ENCODE assay signal across 8 cellular contexts in the genomic region with DNA sequence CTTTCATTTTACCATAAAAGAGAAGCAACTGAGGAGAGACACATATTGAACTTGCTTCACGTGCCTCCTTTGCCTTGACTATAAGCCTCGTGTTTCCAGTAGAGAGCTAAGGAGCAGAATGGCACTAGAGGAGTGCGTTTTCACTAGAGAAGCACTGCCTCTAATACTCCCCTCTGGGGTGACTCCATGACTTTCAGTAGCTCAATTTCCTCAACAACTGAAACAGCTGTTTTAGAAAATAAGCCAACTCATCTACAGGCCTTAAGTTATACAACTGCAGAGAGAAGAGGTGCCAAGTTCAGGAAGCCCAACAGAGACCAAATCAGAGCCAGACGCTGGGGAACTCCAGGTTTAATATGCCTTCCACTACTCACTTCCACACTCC. TPM values are rescaled to one million over a fixed set of nuclear protein-coding genes. Genes with fewer than 3 reads are reported as not detected.
DNase-seq lines count a peak whose midpoint lies in the region; ATAC-seq and TF ChIP-seq lines count a peak whose summit lies in the region.

No MANE protein-coding gene starts in this region.

- no peak for ATAC-seq in GM18867 (IDR thresholded peaks at IDR 0.05; ENCODE audit: unreplicated experiment)

- TF ChIP-seq CTCF in fibroblast of mammary gland (conservative IDR thresholded peaks at IDR 0.05; ENCODE audit: control insufficient read depth, insufficient read depth, low read depth, low read length) (no peak), prostate gland (IDR thresholded peaks at IDR 0.05) (no peak), GM10266 (IDR thresholded peaks at IDR 0.05; ENCODE audit: control insufficient read depth, insufficient read depth, low read depth, missing control alignments) (no peak)

- H3K4me3 ChIP-seq in fibroblast of mammary gland (ENCODE audit: control insufficient read depth, low read depth, low read length) (peak overlapping the region; percentile 77), prostate gland (peak overlapping the region; percentile 61 to 73)

- 20% methylated on average over 4 of the region's 4 CpGs for WGBS in prostate gland

- no peaks in the 10 kb centered on the region for H3K9me3 ChIP-seq in prostate gland

- no peaks in the 10 kb centered on the region for H3K27me3 Mint-ChIP-seq in activated CD4-positive, alpha-beta T cell treated with anti-CD3 and anti-CD28 coated beads, Interleukin-2, amount 10 ng/mL, durations not matched to agents 24 days and 14 days

- H3K36me3 ChIP-seq in prostate gland = no peaks in the 10 kb centered on the region

- H3K4me1 Mint-ChIP-seq in activated CD4-positive, alpha-beta T cell treated with anti-CD3 and anti-CD28 coated beads, Interleukin-2, amount 10 ng/mL, durations not matched to agents 24 days and 14 days = peaks cover 41% of the 10 kb centered on the region

- peak overlapping the region; percentile 80 to 92 for H3K27ac ChIP-seq in prostate gland

- H3K27me3 ChIP-seq in prostate gland (replicated peaks; ENCODE audit: insufficient read depth) = no peaks in the 10 kb centered on the region

- H3K27ac Mint-ChIP-seq in activated CD4-positive, alpha-beta T cell treated with anti-CD3 and anti-CD28 coated beads, Interleukin-2, amount 10 ng/mL, durations not matched to agents 24 days and 14 days = peak overlapping the region; percentile 91

- H3K4me3 Mint-ChIP-seq in activated CD4-positive, alpha-beta T cell treated with anti-CD3 and anti-CD28 coated beads, Interleukin-2, amount 10 ng/mL, durations not matched to agents 24 days and 14 days = peak overlapping the region; percentile 97

- no peak for TF ChIP-seq POLR2A in prostate gland (IDR thresholded peaks at IDR 0.05)

- H3K9me3 Mint-ChIP-seq in activated CD4-positive, alpha-beta T cell treated with anti-CD3 and anti-CD28 coated beads, Interleukin-2, amount 10 ng/mL, durations not matched to agents 24 days and 14 days = no peaks in the 10 kb centered on the region

- peaks cover 5% of the 10 kb centered on the region for H3K36me3 Mint-ChIP-seq in activated CD4-positive, alpha-beta T cell treated with anti-CD3 and anti-CD28 coated beads, Interleukin-2, amount 10 ng/mL, durations not matched to agents 24 days and 14 days (ENCODE audit: low read depth)

- DNase-seq in activated CD4-positive, alpha-beta T cell treated with anti-CD3 and anti-CD28 coated beads, Interleukin-2, amount 10 ng/mL, durations not matched to agents 24 days and 14 days = peak; percentile 64
- no peak for DNase-seq in activated CD4-positive, alpha-beta T cell treated with anti-CD3 and anti-CD28 coated beads, Interleukin-2, amount 50 U/mL, for 1 hour
- DNase-seq in SW480 (ENCODE audit: low spot score) (peak; percentile 23), fibroblast of mammary gland (ENCODE audit: low read depth) (peak; percentile 68), prostate gland (ENCODE audit: low spot score) (no peak), mucosa of gallbladder (ENCODE audit: low spot score) (no peak), GM10266 (ENCODE audit: extremely low spot score) (no peak)

- intact Hi-C loops in activated CD4-positive, alpha-beta T cell treated with anti-CD3 and anti-CD28 coated beads, Interleukin-2, amount 10 ng/mL, durations not matched to agents 24 days and 14 days (cut with micrococcal nuclease) = loop anchor here (2.0 to 10.0 kb wide), 3 partner anchors 13 to 207 kb away; no protein-coding TSS in a partner anchor
- intact Hi-C loops in prostate gland (cut with DNase I) = no loop called here

- H3K4me1 ChIP-seq in prostate gland (replicated peaks) = no peaks in the 10 kb centered on the region

RNA-seq across cellular contexts. Expression of gene UBP1, which starts 1.9 kb away (rescaled TPM):
- total RNA-seq in activated CD4-positive, alpha-beta T cell treated with anti-CD3 and anti-CD28 coated beads, Interleukin-2, amount 10 ng/mL, durations not matched to agents 24 days and 14 days = 72.1 and 74.1 TPM in 2 replicates
- total RNA-seq in prostate gland (10 to 100 TPM; 52.3 to 57.2 TPM), mucosa of gallbladder (56.9 TPM)

Comparison
In these comparisons a context has a peak if more than half of its experiments do, and no peak if none do; other contexts are left out.
1. DNase-seq: peak in activated CD4-positive, alpha-beta T cell treated with anti-CD3 and anti-CD28 coated beads, Interleukin-2, amount 10 ng/mL, durations not matched to agents 24 days and 14 days (single experiment), SW480 (single experiment) and fibroblast of mammary gland (single experiment); none in activated CD4-positive, alpha-beta T cell treated with anti-CD3 and anti-CD28 coated beads, Interleukin-2, amount 50 U/mL, for 1 hour (single experiment), prostate gland (single experiment), mucosa of gallbladder (single experiment) and GM10266 (single experiment).